8 cellular contexts compared by ENCODE assay signal in the genomic region with DNA sequence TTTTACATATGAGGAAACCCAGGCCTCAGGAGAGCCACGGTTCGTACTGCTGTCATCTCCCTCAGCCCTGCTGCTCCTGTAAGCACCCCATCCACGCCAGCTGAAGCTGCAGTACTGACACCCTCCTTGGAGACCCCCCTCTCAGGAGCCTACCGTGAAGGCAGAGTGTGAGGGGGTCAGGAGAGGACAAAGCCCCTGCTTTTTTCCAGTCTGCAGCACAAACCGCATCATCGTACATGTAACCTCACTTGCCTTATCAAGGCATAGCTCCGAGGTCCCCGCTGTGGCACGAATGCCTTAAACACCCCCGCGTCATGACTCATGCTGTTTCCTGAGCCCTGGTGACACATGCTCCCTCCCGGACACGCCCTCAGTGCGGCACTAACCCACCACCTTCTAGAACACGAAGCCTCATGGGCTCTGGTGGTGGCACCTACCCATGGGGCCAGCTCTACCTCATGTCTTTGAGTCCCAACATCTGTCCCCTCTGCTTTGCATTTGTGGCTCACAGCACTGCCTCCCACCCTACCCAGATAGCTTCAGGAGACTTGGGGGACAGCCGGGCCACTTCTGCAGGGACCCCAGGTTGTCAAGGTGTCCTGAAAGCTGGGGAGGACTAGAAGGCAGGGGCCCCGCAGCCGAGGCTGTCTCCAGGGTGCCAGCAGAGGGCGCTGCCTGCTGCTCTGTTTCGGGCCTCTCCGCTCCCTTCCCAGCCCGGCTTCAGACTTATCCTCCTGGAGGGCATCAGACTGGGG. TPM values are rescaled to one million over a fixed set of nuclear protein-coding genes. Genes with fewer than 3 reads are reported as not detected.
A peak's percentile ranks its signal among the peaks of the same experiment; 100 is the strongest.
DNase-seq lines count a peak whose midpoint lies in the region; ATAC-seq and TF ChIP-seq lines count a peak whose summit lies in the region.

No MANE protein-coding gene starts in this region.

- TF ChIP-seq CTCF in dorsolateral prefrontal cortex (IDR thresholded peaks at IDR 0.05 in 54 of 56, conservative IDR thresholded peaks at IDR 0.05 in 2 of 56; ENCODE audit: low read depth in 1 of 56, partially characterized antibody in 56 of 56), result peak; percentile 18 to 82 (median 67)

- no peak for ATAC-seq in HG03457 (IDR thresholded peaks at IDR 0.05; ENCODE audit: unreplicated experiment)

- H2AFZ ChIP-seq in ACC112 (ENCODE audit: low read length, unreplicated experiment), result no peak overlapping the region

- H3K27me3 ChIP-seq in ACC112 (ENCODE audit: insufficient read depth, low read length) (no peaks in the 10 kb centered on the region), dorsolateral prefrontal cortex (no peaks in the 10 kb centered on the region)

- no peaks in the 10 kb centered on the region for H3K36me3 ChIP-seq in ACC112 (ENCODE audit: insufficient read depth, low read length)

- H3K4me3 ChIP-seq in ACC112 (ENCODE audit: low read depth, low read length) (no peak overlapping the region), dorsolateral prefrontal cortex (no peak overlapping the region)

- peak overlapping the region; percentile 83 for H3K27ac ChIP-seq in ACC112 (ENCODE audit: low read depth, low read length)
- H3K27ac ChIP-seq in dorsolateral prefrontal cortex, result peak overlapping the region in 27 of 59 donors; percentile 3 to 65 (median 27)

- peaks cover 36% of the 10 kb centered on the region for H3K79me2 ChIP-seq in ACC112 (ENCODE audit: control insufficient read depth, insufficient read depth, low read length, unreplicated experiment)

- DNase-seq in GM19238 (ENCODE audit: insufficient read length, low spot score), result peak; percentile 55
- DNase-seq in NCI-H526 treated with DMSO at 0.1 percent for 48 hours (lab: John Stamatoyannopoulos, UW), result peak; percentile 13
- DNase-seq in activated CD4-positive, alpha-beta T cell treated with anti-CD3 and anti-CD28 coated beads, Interleukin-2, amount 50 U/mL, for 4 hours, result peak; percentile 98
- peak in 5 of 10 donors; percentile 46 to 87 (median 71) for DNase-seq in dorsolateral prefrontal cortex
- peak; percentile 78 for DNase-seq in mucosa of gallbladder (ENCODE audit: low spot score)
- DNase-seq in stimulated activated CD8-positive, alpha-beta memory T cell treated with anti-CD3 and anti-CD28 coated beads, Interleukin-4, amount 100 ng/mL, for 1 hour (ENCODE audit: low read depth in 2 of 2, low spot score in 1 of 2), result peak; percentile 79 to 92

- H3K4me1 ChIP-seq in ACC112 (ENCODE audit: control insufficient read depth, insufficient read depth, low read length, unreplicated experiment), result peaks cover 80% of the 10 kb centered on the region

- intact Hi-C loops in dorsolateral prefrontal cortex (cut with DNase I), result loop anchor here in 1 of 2 donors (2.0 kb wide), 1 partner anchor 36 kb away; no protein-coding TSS in a partner anchor

RNA-seq across cellular contexts. Expression of gene SH3BGRL3, which starts 4.9 kb away (rescaled TPM):
- total RNA-seq in dorsolateral prefrontal cortex, result 100 to 1,000 TPM in 13 of 120 experiments, 10 to 100 TPM in 107; 50.9 to 144 (median 80.6) TPM
- 133 TPM for total RNA-seq in mucosa of gallbladder

RNA-seq across cellular contexts. Expression of gene UBXN11, which starts 21.7 kb away (rescaled TPM):
- 10 to 100 TPM; 17.6 to 43.2 (median 31.5) TPM for total RNA-seq in dorsolateral prefrontal cortex
- total RNA-seq in mucosa of gallbladder, result 21.3 TPM

RNA-seq across cellular contexts. Expression of gene CD52, which starts 33.0 kb away (rescaled TPM):
- total RNA-seq in dorsolateral prefrontal cortex, result 10 to 100 TPM in 2 of 120 experiments, 1 to 10 TPM in 109, not detected in 9; 1.1 to 20.8 (median 2.9) TPM
- total RNA-seq in mucosa of gallbladder, result 21.1 TPM

RNA-seq across cellular contexts. Expression of gene CEP85, which starts 50.8 kb away (rescaled TPM):
- total RNA-seq in dorsolateral prefrontal cortex (10 to 100 TPM; 11.3 to 55.4 (median 22.9) TPM), mucosa of gallbladder (10.0 TPM)
